ENCODE assay signal across 12 cellular contexts in genomic region chr12:4287325-4288290, GRCh38. TPM values are rescaled to one million over a fixed set of nuclear protein-coding genes. Genes with fewer than 3 reads are reported as not detected.
A peak's percentile ranks its signal among the peaks of the same experiment; 100 is the strongest.
DNase-seq lines count a peak whose midpoint lies in the region; ATAC-seq, FAIRE-seq and TF ChIP-seq lines count a peak whose summit lies in the region.
"Had no signal": no experiment of that assay in that cellular context is flagged by ENCODE, and none has a peak within 500 bp of the region (broad histone marks: within the 10 kb centered on the region; RNA-seq: fewer than 3 reads in every experiment).

No MANE protein-coding gene starts in this region.

- no TSS peak for BruUV-seq in K562 (replicated peaks; lab: Mats Ljungman, UMichigan)

- peaks cover 59 to 100% (median 84%) of the 10 kb centered on the region in 4 donors for H3K4me1 Mint-ChIP-seq in CD4-positive, alpha-beta memory T cell
- H3K4me1 Mint-ChIP-seq in IgD-negative memory B cell = peaks cover 6 to 31% (median 18%) of the 10 kb centered on the region in 3 donors
- peaks cover 82 to 86% of the 10 kb centered on the region in 2 donors for H3K4me1 Mint-ChIP-seq in natural killer cell treated with Interleukin-12 subunit alpha and Interleukin-12 subunit beta and Interleukin-15 and Interleukin-18, amount 100 ng/mL, for 72 hours (ENCODE audit: low read depth in 2 of 2)

- H3K4me3 ChIP-seq in CD4-positive, alpha-beta memory T cell (ENCODE audit: low read length in 2 of 2) = no peak overlapping the region
- no peak overlapping the region for H3K4me3 ChIP-seq in K562

- no peak overlapping the region for H3K9ac ChIP-seq in K562 (ENCODE audit: insufficient read depth in 1 of 2, low read depth in 2 of 2, low read length in 2 of 2)

- H3K4me1 ChIP-seq in CD4-positive, alpha-beta memory T cell (ENCODE audit: insufficient read depth, low read length) = peaks cover 97% of the 10 kb centered on the region
- no peaks in the 10 kb centered on the region for H3K4me1 ChIP-seq in K562 (replicated peaks in 1 of 2; ENCODE audit: control insufficient read depth in 2 of 2, insufficient read depth in 2 of 2, low read length in 2 of 2)

- H3K9me3 ChIP-seq in CD4-positive, alpha-beta memory T cell (ENCODE audit: control insufficient read depth in 1 of 2, low read length in 2 of 2) = no peaks in the 10 kb centered on the region
- no peaks in the 10 kb centered on the region for H3K9me3 ChIP-seq in K562 (replicated peaks; ENCODE audit: control insufficient read depth, insufficient read depth, low read depth, low read length)

- no peak for DNase-seq in CD4-positive, alpha-beta memory T cell
- DNase-seq in K562 (ENCODE audit: extremely low read depth in 1 of 4, low spot score in 3 of 4) (no peak), HuH-7 (ENCODE audit: low spot score) (no peak), GM03348 (ENCODE audit: low spot score) (no peak)
- DNase-seq in natural killer cell treated with Interleukin-12 subunit alpha and Interleukin-12 subunit beta and Interleukin-15 and Interleukin-18, amount 100 ng/mL, for 72 hours (ENCODE audit: low spot score) = peak; percentile 51
- DNase-seq: DMS 273 treated with DMSO at 0.1 percent for 48 hours, foreskin melanocyte, NCI-H1694 had no signal

- TF ChIP-seq CTCF in K562 (IDR thresholded peaks at IDR 0.05 in 2 of 3, conservative IDR thresholded peaks at IDR 0.05 in 1 of 3; ENCODE audit: insufficient read depth in 2 of 3, low read depth in 1 of 3, low read length in 3 of 3) = no peak

- no peak overlapping the region for H2AFZ ChIP-seq in K562 (ENCODE audit: low read depth, low read length)

- WGBS in K562 (ENCODE audit: insufficient coverage, low coverage, missing lambda C conversion rate) = 87% methylated on average over 18 of the region's 18 CpGs

- no peak for TF ChIP-seq EP300 in K562 (IDR thresholded peaks at IDR 0.05; ENCODE audit: low read length)

- H3K9me1 ChIP-seq in K562 (ENCODE audit: control insufficient read depth, insufficient read depth, low read length) = no peaks in the 10 kb centered on the region

- H3K27ac Mint-ChIP-seq in CD4-positive, alpha-beta memory T cell = peak overlapping the region; percentile 44 to 97 (median 89)
- H3K27ac Mint-ChIP-seq in IgD-negative memory B cell = peak overlapping the region in 2 of 3 donors; percentile 27 to 41
- peak overlapping the region; percentile 53 to 64 for H3K27ac Mint-ChIP-seq in natural killer cell treated with Interleukin-12 subunit alpha and Interleukin-12 subunit beta and Interleukin-15 and Interleukin-18, amount 100 ng/mL, for 72 hours

- H4K20me1 ChIP-seq in K562 (replicated peaks; ENCODE audit: control insufficient read depth, insufficient read depth, low read length) = peaks cover 13% of the 10 kb centered on the region; the same call in 1 of the 2 replicates

- FAIRE-seq in K562 (lab: Jason Lieb, UNC) = no peak

- intact Hi-C loops in CD4-positive, alpha-beta memory T cell (cut with micrococcal nuclease) = no loop called here
- intact Hi-C loops in K562 (cut with micrococcal nuclease) = no loop called here

- CTCF ChIA-PET in CD4-positive, alpha-beta memory T cell (lab: Charles Lee; ENCODE audit: partially characterized antibody) = interaction anchor here (1.8 to 3.3 kb wide), 2 partner anchors 10 to 11 kb away, joined by 8 to 19 read pairs; no protein-coding TSS in a partner anchor
- CTCF ChIA-PET in K562 (lab: Yijun Ruan, JAX; ENCODE audit: low intra/inter-chr PET ratio) = no interaction called here

- TF ChIP-seq RAD21 in K562 (CRISPR knock-in tag; conservative IDR thresholded peaks at IDR 0.05 in 1 of 2, IDR thresholded peaks at IDR 0.05 in 1 of 2) = no peak

- H3K36me3 Mint-ChIP-seq in CD4-positive, alpha-beta memory T cell = peaks cover 83 to 98% of the 10 kb centered on the region in 2 donors
- peaks cover 3% of the 10 kb centered on the region for H3K36me3 Mint-ChIP-seq in IgD-negative memory B cell
- H3K36me3 Mint-ChIP-seq in natural killer cell treated with Interleukin-12 subunit alpha and Interleukin-12 subunit beta and Interleukin-15 and Interleukin-18, amount 100 ng/mL, for 72 hours = peaks cover 64% of the 10 kb centered on the region

- peaks cover 0 to 2% (median 0%) of the 10 kb centered on the region in 8 donors for H3K9me3 Mint-ChIP-seq in CD4-positive, alpha-beta memory T cell
- H3K9me3 Mint-ChIP-seq in IgD-negative memory B cell = no peaks in the 10 kb centered on the region
- H3K9me3 Mint-ChIP-seq in natural killer cell treated with Interleukin-12 subunit alpha and Interleukin-12 subunit beta and Interleukin-15 and Interleukin-18, amount 100 ng/mL, for 72 hours = no peaks in the 10 kb centered on the region

- peaks cover 95% of the 10 kb centered on the region for H3K36me3 ChIP-seq in CD4-positive, alpha-beta memory T cell (ENCODE audit: insufficient read depth, low read length)
- peaks cover 97% of the 10 kb centered on the region for H3K36me3 ChIP-seq in K562 (ENCODE audit: control insufficient read depth, insufficient read depth, low read length)

- in situ Hi-C loops in K562 (cut with MboI) = loop anchor here (25.0 kb wide), 1 partner anchor 400 kb away; no protein-coding TSS in a partner anchor

- H3K27me3 Mint-ChIP-seq in CD4-positive, alpha-beta memory T cell = no peaks in the 10 kb centered on the region
- no peaks in the 10 kb centered on the region for H3K27me3 Mint-ChIP-seq in IgD-negative memory B cell
- no peaks in the 10 kb centered on the region for H3K27me3 Mint-ChIP-seq in natural killer cell treated with Interleukin-12 subunit alpha and Interleukin-12 subunit beta and Interleukin-15 and Interleukin-18, amount 100 ng/mL, for 72 hours

- H3K4me2 ChIP-seq in K562 (ENCODE audit: insufficient read depth, low read length) = no peak overlapping the region

- H3K27me3 ChIP-seq in CD4-positive, alpha-beta memory T cell (ENCODE audit: insufficient read depth, low read length) = no peaks in the 10 kb centered on the region
- no peaks in the 10 kb centered on the region for H3K27me3 ChIP-seq in K562 (ENCODE audit: control insufficient read depth in 2 of 2, insufficient read depth in 2 of 2, low read length in 2 of 2)

- POLR2A ChIA-PET in CD4-positive, alpha-beta memory T cell (lab: Charles Lee; ENCODE audit: partially characterized antibody) = interaction anchor here (0.6 to 3.3 kb wide), 3 partner anchors 11 to 318 kb away, joined by 3 to 17 read pairs (median 3); partner anchors contain the start of gene CCND2
- POLR2A ChIA-PET in K562 (lab: Yijun Ruan, JAX) = interaction anchor here (0.6 to 1.1 kb wide), 3 partner anchors 97 to 913 kb away, joined by 3 to 5 read pairs (median 4); no protein-coding TSS in a partner anchor

- ATAC-seq in K562 (no peak), HG02973 (IDR thresholded peaks at IDR 0.05; ENCODE audit: unreplicated experiment) (no peak), HG03342 (IDR thresholded peaks at IDR 0.05; ENCODE audit: unreplicated experiment) (no peak)
- peak; percentile 37 to 60 for ATAC-seq in natural killer cell treated with Interleukin-12 subunit alpha and Interleukin-12 subunit beta and Interleukin-15 and Interleukin-18, amount 100 ng/mL, for 72 hours
- ATAC-seq: SK-N-SH treated with all-trans-retinoic acid at 6 μM for 48 hours had no signal

- TF ChIP-seq POLR2A in K562 (conservative IDR thresholded peaks at IDR 0.05) = no peak; the same call in none of the 2 replicates

- H3K4me3 Mint-ChIP-seq in CD4-positive, alpha-beta memory T cell = peak overlapping the region in 6 of 8 donors; percentile 5 to 44 (median 30)
- H3K4me3 Mint-ChIP-seq in IgD-negative memory B cell = no peak overlapping the region
- peak overlapping the region; percentile 23 for H3K4me3 Mint-ChIP-seq in natural killer cell treated with Interleukin-12 subunit alpha and Interleukin-12 subunit beta and Interleukin-15 and Interleukin-18, amount 100 ng/mL, for 72 hours

- peak overlapping the region; percentile 26 for H3K27ac ChIP-seq in CD4-positive, alpha-beta memory T cell (ENCODE audit: low read depth, low read length)
- no peak overlapping the region; the same call in 2 of the 3 replicates for H3K27ac ChIP-seq in K562 (ENCODE audit: extremely low read depth, low read depth, low read length)

- H3K79me2 ChIP-seq in K562 (ENCODE audit: control insufficient read depth, insufficient read depth, low read length) = peaks cover 62% of the 10 kb centered on the region

RNA-seq across cellular contexts. Expression of gene CCND2, which starts 14.0 kb away (rescaled TPM):
- 100 to 1,000 TPM; 150 to 151 TPM for total RNA-seq in CD4-positive, alpha-beta memory T cell
- polyA plus RNA-seq in CD4-positive, alpha-beta memory T cell = 100 to 1,000 TPM in 1 of 2 donors, 10 to 100 TPM in 1; 83.3 to 103 TPM
- polyA plus RNA-seq in IgD-negative memory B cell = 11.7 TPM
- total RNA-seq in K562 (2011; cell fraction: chromatin; rRNA removed; ENCODE audit: low replicate concordance) = 52.6 and 55.6 TPM in 2 replicates
- total RNA-seq in K562 (2011; cell fraction: nucleolus; rRNA removed) = 37.4 and 40.2 TPM in 2 replicates
- total RNA-seq in K562 (2011; cell fraction: nucleoplasm; rRNA removed) = 57.5 and 64.9 TPM in 2 replicates
- total RNA-seq in K562 (2014; rRNA removed) = 39.6 and 52.1 TPM in 2 replicates
- total RNA-seq in K562 (2014; rRNA removed; fragmentation: Illumina TruSeq; extraction: Trizol) = 68.9 and 71.9 TPM in 2 replicates
- 49.7 and 53.2 TPM in 2 replicates for total RNA-seq in K562 (2015; rRNA removed; fragmentation: Illumina TruSeq; extraction: Trizol)
- 93.5 and 99.3 TPM in 2 replicates for total RNA-seq in K562 (2021)
- polyA plus RNA-seq in K562 (2011; rRNA removed) = 36.9 and 42.9 TPM in 2 replicates
- 20.5 and 35.3 TPM in 2 replicates for polyA plus RNA-seq in K562 (2011; cell fraction: cytosol; rRNA removed)
- polyA plus RNA-seq in K562 (2011; cell fraction: nucleus; rRNA removed) = 28.5 and 42.5 TPM in 2 replicates
- polyA plus RNA-seq in K562 (2012) = 12.1 and 12.4 TPM in 2 replicates
- polyA plus RNA-seq in K562 (2014; fragmentation: Illumina TruSeq; extraction: Trizol) = 12.6 and 13.6 TPM in 2 replicates
- 10 to 100 TPM; 13.7 to 47.6 TPM for polyA plus RNA-seq in K562 (2014; fragmentation: Nextera tagmentation; extraction: Ambion mirVana)
- 30.3 and 33.2 TPM in 2 replicates for polyA plus RNA-seq in K562 (2014; rRNA removed)
- polyA minus RNA-seq in K562 (2011; rRNA and poly(A)+ RNA removed) = 109 and 119 TPM in 2 replicates
- polyA minus RNA-seq in K562 (2011; cell fraction: cytosol; rRNA and poly(A)+ RNA removed) = 68.1 and 69.3 TPM in 2 replicates
- 21.5 and 41.5 TPM in 2 replicates for polyA minus RNA-seq in K562 (2011; cell fraction: nucleus; rRNA and poly(A)+ RNA removed)
- total RNA-seq in natural killer cell treated with Interleukin-12 subunit alpha and Interleukin-12 subunit beta and Interleukin-15 and Interleukin-18, amount 100 ng/mL, for 72 hours = 1,000 to 10,000 TPM in 1 of 2 donors, 100 to 1,000 TPM in 1; 942 to 1,190 TPM

RNA-seq across cellular contexts. Expression of gene TIGAR, which starts 33.4 kb away (rescaled TPM):
- 10 to 100 TPM; 15.2 to 17.3 TPM for total RNA-seq in CD4-positive, alpha-beta memory T cell
- 1 to 10 TPM; 1.9 to 2.7 TPM for polyA plus RNA-seq in CD4-positive, alpha-beta memory T cell
- polyA plus RNA-seq in IgD-negative memory B cell (5.2 TPM), K562 (2011; rRNA removed) (0.11 and 0.61 TPM in 2 replicates), K562 (2014; fragmentation: Illumina TruSeq; extraction: Trizol) (0.28 and 0.33 TPM in 2 replicates), K562 (2014; fragmentation: Nextera tagmentation; extraction: Ambion mirVana) (under 1 TPM; 0.50 to 0.63 TPM), K562 (2014; rRNA removed) (0.04 and 0.53 TPM in 2 replicates)
- total RNA-seq in K562 (2011; cell fraction: chromatin; rRNA removed; ENCODE audit: low replicate concordance) = 0.86 TPM in 2 replicates
- 0.66 and 0.67 TPM in 2 replicates for total RNA-seq in K562 (2011; cell fraction: nucleolus; rRNA removed)
- total RNA-seq in K562 (2011; cell fraction: nucleoplasm; rRNA removed) = 0.84 and 0.88 TPM in 2 replicates
- total RNA-seq in K562 (2014; rRNA removed) (not detected in 2 replicates), K562 (2014; rRNA removed; fragmentation: Illumina TruSeq; extraction: Trizol) (0.38 TPM in 1 of 2 replicates, not detected in the other), K562 (2015; rRNA removed; fragmentation: Illumina TruSeq; extraction: Trizol) (0.11 TPM in 2 replicates), K562 (2021) (0.07 and 1.0 TPM in 2 replicates)
- polyA plus RNA-seq in K562 (2011; cell fraction: cytosol; rRNA removed) = 0.06 and 0.19 TPM in 2 replicates
- polyA plus RNA-seq in K562 (2011; cell fraction: nucleus; rRNA removed) = 0.11 and 0.14 TPM in 2 replicates
- polyA plus RNA-seq in K562 (2012) = 0.03 and 0.48 TPM in 2 replicates
- polyA minus RNA-seq in K562 (2011; rRNA and poly(A)+ RNA removed) = 0.15 and 0.42 TPM in 2 replicates
- polyA minus RNA-seq in K562 (2011; cell fraction: cytosol; rRNA and poly(A)+ RNA removed) = not detected in 2 replicates
- 0.27 and 0.44 TPM in 2 replicates for polyA minus RNA-seq in K562 (2011; cell fraction: nucleus; rRNA and poly(A)+ RNA removed)
- total RNA-seq in natural killer cell treated with Interleukin-12 subunit alpha and Interleukin-12 subunit beta and Interleukin-15 and Interleukin-18, amount 100 ng/mL, for 72 hours = 10 to 100 TPM in 1 of 2 donors, 1 to 10 TPM in 1; 7.4 to 10.2 TPM

Comparison
In these comparisons a context has a peak if more than half of its experiments do, and no peak if none do; other contexts are left out.
1. H3K27ac Mint-ChIP-seq: peak in every context shown above with its lines; median percentile 89 in CD4-positive, alpha-beta memory T cell; 58 in natural killer cell treated with Interleukin-12 subunit alpha and Interleukin-12 subunit beta and Interleukin-15 and Interleukin-18, amount 100 ng/mL, for 72 hours; 34 in IgD-negative memory B cell.
2. H3K4me3 Mint-ChIP-seq: peak in CD4-positive, alpha-beta memory T cell (6 of 8) and natural killer cell treated with Interleukin-12 subunit alpha and Interleukin-12 subunit beta and Interleukin-15 and Interleukin-18, amount 100 ng/mL, for 72 hours (single experiment); none in IgD-negative memory B cell (0 of 4).
3. ATAC-seq: peak in natural killer cell treated with Interleukin-12 subunit alpha and Interleukin-12 subunit beta and Interleukin-15 and Interleukin-18, amount 100 ng/mL, for 72 hours (2 of 2); none in K562 (single experiment), HG02973 (single experiment) and HG03342 (single experiment).
4. RNA of gene CCND2, which starts 14.0 kb away (total RNA-seq): 942 to 1,190 TPM in natural killer cell treated with Interleukin-12 subunit alpha and Interleukin-12 subunit beta and Interleukin-15 and Interleukin-18, amount 100 ng/mL, for 72 hours; 150 to 151 TPM in CD4-positive, alpha-beta memory T cell and 37.4 to 99.3 TPM in K562; every median in the first group is over 4 times any median in the second.
5. RNA of gene TIGAR, which starts 33.4 kb away (total RNA-seq): 15.2 to 17.3 TPM in CD4-positive, alpha-beta memory T cell and 7.4 to 10.2 TPM in natural killer cell treated with Interleukin-12 subunit alpha and Interleukin-12 subunit beta and Interleukin-15 and Interleukin-18, amount 100 ng/mL, for 72 hours; 0.07 to 1.0 TPM in K562; every median in the first group is over 4 times any median in the second.